Comparison of ENCODE assay signal across 17 cellular contexts in the genomic region with DNA sequence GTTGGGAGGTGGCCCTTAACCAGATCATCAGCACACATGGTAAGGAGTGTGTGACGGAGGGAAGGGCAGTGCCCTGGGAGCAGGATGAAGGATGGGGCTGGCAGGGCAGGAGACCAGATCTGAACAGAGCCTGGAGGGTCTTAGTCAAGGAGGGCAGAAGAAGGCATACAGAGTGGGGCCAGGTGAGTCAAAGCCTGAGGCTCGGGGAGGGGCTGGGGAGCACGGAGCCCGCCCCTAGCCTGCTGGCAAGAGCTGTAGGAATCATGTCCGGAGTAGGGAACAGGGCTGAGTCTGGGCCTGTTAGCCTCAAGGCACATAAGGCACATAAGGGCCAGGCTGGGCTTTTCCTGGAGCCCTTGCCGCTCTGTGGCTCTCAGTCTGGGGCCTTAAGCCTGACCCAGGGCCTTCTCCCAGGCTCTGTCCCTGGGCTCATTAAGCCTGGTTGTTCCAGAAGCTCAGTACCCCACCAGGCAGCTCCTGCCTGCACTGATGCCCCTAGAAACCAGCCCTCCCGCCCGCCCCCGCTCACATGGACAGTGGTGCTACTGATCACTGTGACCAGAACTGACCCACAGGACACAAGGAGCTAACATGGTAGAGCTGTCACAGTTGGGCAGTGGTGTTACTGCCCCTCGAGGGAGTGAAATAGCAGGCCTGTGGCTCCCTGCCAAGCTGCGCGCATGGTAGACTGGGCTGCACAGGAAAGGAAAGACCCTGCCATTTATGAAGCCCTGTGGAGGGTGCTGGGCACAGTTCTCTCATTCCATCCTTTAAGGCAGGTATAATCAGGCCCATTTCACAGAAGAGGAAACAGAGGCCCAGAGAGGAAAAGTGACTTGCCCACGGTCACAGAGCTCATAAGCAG. TPM values are rescaled to one million over a fixed set of nuclear protein-coding genes. Genes with fewer than 3 reads are reported as not detected.
DNase-seq lines count a peak whose midpoint lies in the region; ATAC-seq and TF ChIP-seq lines count a peak whose summit lies in the region.
"Had no signal": no experiment of that assay in that cellular context is flagged by ENCODE, and none has a peak within 500 bp of the region (broad histone marks: within the 10 kb centered on the region; RNA-seq: fewer than 3 reads in every experiment).

No MANE protein-coding gene starts in this region.

- H3K4me1 Mint-ChIP-seq in activated T-helper 1 cell treated with anti-CD3 and anti-CD28 coated beads, Interleukin-12 subunit alpha, Interleukin-12 subunit beta, Interleukin-2, Interleukin-4 antibody, amounts not matched to agents 30 ng/mL and 10 ng/mL and 1 ng/mL, durations not matched to agents 14 hours and 24 hours and 36 hours (ENCODE audit: low read depth), result peaks cover 28% of the 10 kb centered on the region
- H3K4me1 Mint-ChIP-seq in immature natural killer cell (peaks cover 28 to 41% of the 10 kb centered on the region in 2 donors), endodermal cell (no peaks in the 10 kb centered on the region)

- H3K4me3 ChIP-seq in right atrium auricular region (no peak overlapping the region), tibial nerve (no peak overlapping the region), endodermal cell (ENCODE audit: low read length) (no peak overlapping the region)
- H3K4me3 ChIP-seq: ascending aorta, mucosa of descending colon, psoas muscle, upper lobe of left lung had no signal

- WGBS in tibial nerve, 2 donors, result 68 to 72% methylated on average over 13 of the region's 13 CpGs
- WGBS in endodermal cell (ENCODE audit: insufficient coverage in 1 of 2, insufficient read length in 1 of 2), 2 experiments, result 88 to 94% methylated on average over 8 to 13 of the region's 13 CpGs

- peak overlapping the region; percentile 72 for H3K27ac Mint-ChIP-seq in activated T-helper 1 cell treated with anti-CD3 and anti-CD28 coated beads, Interleukin-12 subunit alpha, Interleukin-12 subunit beta, Interleukin-2, Interleukin-4 antibody, amounts not matched to agents 30 ng/mL and 10 ng/mL and 1 ng/mL, durations not matched to agents 14 hours and 24 hours and 36 hours
- H3K27ac Mint-ChIP-seq in immature natural killer cell, result peak overlapping the region in 5 of 6 donors; percentile 44 to 71 (median 58)
- no peak overlapping the region for H3K27ac Mint-ChIP-seq in endodermal cell

- H3K36me3 ChIP-seq in right atrium auricular region (no peaks in the 10 kb centered on the region), tibial nerve (no peaks in the 10 kb centered on the region), endodermal cell (ENCODE audit: control insufficient read depth, insufficient read depth, low read length) (no peaks in the 10 kb centered on the region)
- H3K36me3 ChIP-seq: ascending aorta had no signal

- H3K4me1 ChIP-seq in right atrium auricular region (peaks cover 0 to 19% of the 10 kb centered on the region in 2 donors), tibial nerve (peaks cover 3 to 50% (median 27%) of the 10 kb centered on the region in 4 donors), endodermal cell (ENCODE audit: control insufficient read depth, insufficient read depth, low read length) (no peaks in the 10 kb centered on the region)

- no peaks in the 10 kb centered on the region for H3K9me3 Mint-ChIP-seq in activated T-helper 1 cell treated with anti-CD3 and anti-CD28 coated beads, Interleukin-12 subunit alpha, Interleukin-12 subunit beta, Interleukin-2, Interleukin-4 antibody, amounts not matched to agents 30 ng/mL and 10 ng/mL and 1 ng/mL, durations not matched to agents 14 hours and 24 hours and 36 hours
- H3K9me3 Mint-ChIP-seq in immature natural killer cell (peaks cover 0 to 2% (median 0%) of the 10 kb centered on the region in 6 donors), endodermal cell (no peaks in the 10 kb centered on the region)

- TF ChIP-seq CTCF in right atrium auricular region (IDR thresholded peaks at IDR 0.05) (no peak), tibial nerve (IDR thresholded peaks at IDR 0.05) (no peak), endodermal cell (conservative IDR thresholded peaks at IDR 0.05) (no peak)

- H3K27ac ChIP-seq in right atrium auricular region (no peak overlapping the region), tibial nerve (peak overlapping the region in 3 of 4 donors; percentile 56 to 70 (median 62)), endodermal cell (ENCODE audit: low read depth, low read length) (no peak overlapping the region)
- H3K27ac ChIP-seq: ascending aorta, psoas muscle had no signal

- in situ Hi-C loops in KBM-7 (cut with MboI; ENCODE audit: low pct_unique_long_range_greater_than_20kb, low sequenced_read_pairs), result no loop called here

- H3K9me3 ChIP-seq in right atrium auricular region, result no peaks in the 10 kb centered on the region
- H3K9me3 ChIP-seq in tibial nerve, result no peaks in the 10 kb centered on the region
- H3K9me3 ChIP-seq in endodermal cell (ENCODE audit: control insufficient read depth, low read length), result no peaks in the 10 kb centered on the region
- H3K9me3 ChIP-seq: ascending aorta, mucosa of descending colon, psoas muscle, upper lobe of left lung had no signal

- H3K27me3 ChIP-seq in right atrium auricular region (no peaks in the 10 kb centered on the region), tibial nerve (no peaks in the 10 kb centered on the region), endodermal cell (ENCODE audit: control insufficient read depth, insufficient read depth, low read length, poor library complexity, severe bottlenecking) (no peaks in the 10 kb centered on the region)
- H3K27me3 ChIP-seq: ascending aorta, upper lobe of left lung had no signal

- TF ChIP-seq EP300 in tibial nerve (IDR thresholded peaks at IDR 0.05), result no peak

- DNase-seq in right atrium auricular region (ENCODE audit: low spot score), result peak; percentile 52
- DNase-seq in left ventricle myocardium superior, result no peak
- no peak for DNase-seq in activated T-helper 1 cell treated with anti-CD3 and anti-CD28 coated beads, Interleukin-12 subunit alpha, Interleukin-12 subunit beta, Interleukin-2, Interleukin-4 antibody, amounts not matched to agents 30 ng/mL and 10 ng/mL and 1 ng/mL, durations not matched to agents 14 hours and 24 hours and 36 hours (ENCODE audit: low spot score)
- DNase-seq in immature natural killer cell, result no peak
- no peak for DNase-seq in tibial nerve (ENCODE audit: low spot score in 2 of 2)
- DNase-seq in endodermal cell, result no peak
- DNase-seq in KBM-7, result no peak
- DNase-seq: AML-193, DND-41, psoas muscle, RPMI8226, T1000 had no signal

- intact Hi-C loops in left ventricle myocardium superior (cut with micrococcal nuclease), result no loop called here
- intact Hi-C loops in activated T-helper 1 cell treated with anti-CD3 and anti-CD28 coated beads, Interleukin-12 subunit alpha, Interleukin-12 subunit beta, Interleukin-2, Interleukin-4 antibody, amounts not matched to agents 30 ng/mL and 10 ng/mL and 1 ng/mL, durations not matched to agents 14 hours and 24 hours and 36 hours (cut with micrococcal nuclease), result no loop called here

- H3K27me3 Mint-ChIP-seq in activated T-helper 1 cell treated with anti-CD3 and anti-CD28 coated beads, Interleukin-12 subunit alpha, Interleukin-12 subunit beta, Interleukin-2, Interleukin-4 antibody, amounts not matched to agents 30 ng/mL and 10 ng/mL and 1 ng/mL, durations not matched to agents 14 hours and 24 hours and 36 hours (ENCODE audit: insufficient read depth), result no peaks in the 10 kb centered on the region
- peaks cover 0 to 3% (median 2%) of the 10 kb centered on the region in 3 donors for H3K27me3 Mint-ChIP-seq in immature natural killer cell (ENCODE audit: low read depth in 3 of 3)
- H3K27me3 Mint-ChIP-seq in endodermal cell (ENCODE audit: insufficient read depth), result peaks cover 5% of the 10 kb centered on the region

- no peak overlapping the region for H3K4me3 Mint-ChIP-seq in activated T-helper 1 cell treated with anti-CD3 and anti-CD28 coated beads, Interleukin-12 subunit alpha, Interleukin-12 subunit beta, Interleukin-2, Interleukin-4 antibody, amounts not matched to agents 30 ng/mL and 10 ng/mL and 1 ng/mL, durations not matched to agents 14 hours and 24 hours and 36 hours
- H3K4me3 Mint-ChIP-seq in immature natural killer cell (no peak overlapping the region), endodermal cell (no peak overlapping the region)

- no peak overlapping the region for H3K9ac ChIP-seq in endodermal cell (ENCODE audit: extremely low read depth, low read length, poor library complexity, severe bottlenecking)

- no peak for TF ChIP-seq POLR2A in tibial nerve (IDR thresholded peaks at IDR 0.05)

- peaks cover 21% of the 10 kb centered on the region for H3K36me3 Mint-ChIP-seq in activated T-helper 1 cell treated with anti-CD3 and anti-CD28 coated beads, Interleukin-12 subunit alpha, Interleukin-12 subunit beta, Interleukin-2, Interleukin-4 antibody, amounts not matched to agents 30 ng/mL and 10 ng/mL and 1 ng/mL, durations not matched to agents 14 hours and 24 hours and 36 hours (ENCODE audit: low read depth)
- H3K36me3 Mint-ChIP-seq in immature natural killer cell (peaks cover 0 to 19% (median 13%) of the 10 kb centered on the region in 3 donors), endodermal cell (ENCODE audit: low read depth) (no peaks in the 10 kb centered on the region)

- ATAC-seq in left ventricle myocardium superior (no peak), HG03432 (IDR thresholded peaks at IDR 0.05; ENCODE audit: unreplicated experiment) (no peak)
- ATAC-seq: mucosa of descending colon, psoas muscle had no signal

RNA-seq across cellular contexts. Expression of a gene that starts 14.6 kb away (rescaled TPM):
- 10 to 100 TPM in 1 of 2 donors, 1 to 10 TPM in 1; 2.3 to 11.1 TPM for total RNA-seq in right atrium auricular region
- 3.6 TPM for total RNA-seq in left ventricle myocardium superior
- total RNA-seq in activated T-helper 1 cell treated with anti-CD3 and anti-CD28 coated beads, Interleukin-12 subunit alpha, Interleukin-12 subunit beta, Interleukin-2, Interleukin-4 antibody, amounts not matched to agents 30 ng/mL and 10 ng/mL and 1 ng/mL, durations not matched to agents 14 hours and 24 hours and 36 hours, result 31.2 and 34.9 TPM in 2 replicates
- polyA plus RNA-seq in immature natural killer cell, result 100 to 1,000 TPM; 286 to 365 (median 342) TPM
- 10 to 100 TPM; 18.2 to 34.5 (median 23.8) TPM for total RNA-seq in tibial nerve
- 10 to 100 TPM in 1 of 2 donors, 1 to 10 TPM in 1; 9.3 to 11.4 TPM for total RNA-seq in endodermal cell
- 2.8 TPM for polyA plus RNA-seq in endodermal cell (2013, experiment 1 of 2)
- polyA plus RNA-seq in endodermal cell (2013, experiment 2 of 2), result 1.9 TPM
- total RNA-seq: frontal cortex had no signal

RNA-seq across cellular contexts. Expression of a gene that starts 32.3 kb away (rescaled TPM):
- total RNA-seq in right atrium auricular region (1 to 10 TPM; 5.1 to 8.0 TPM), left ventricle myocardium superior (9.8 TPM), tibial nerve (10 to 100 TPM; 10.1 to 17.8 (median 13.1) TPM), endodermal cell (10 to 100 TPM; 64.7 to 76.4 TPM)
- total RNA-seq in activated T-helper 1 cell treated with anti-CD3 and anti-CD28 coated beads, Interleukin-12 subunit alpha, Interleukin-12 subunit beta, Interleukin-2, Interleukin-4 antibody, amounts not matched to agents 30 ng/mL and 10 ng/mL and 1 ng/mL, durations not matched to agents 14 hours and 24 hours and 36 hours, result 74.2 and 76.4 TPM in 2 replicates
- polyA plus RNA-seq in immature natural killer cell, result 10 to 100 TPM; 11.6 to 17.8 (median 12.1) TPM
- polyA plus RNA-seq in endodermal cell (2013, experiment 1 of 2), result 43.9 TPM
- 42.6 TPM for polyA plus RNA-seq in endodermal cell (2013, experiment 2 of 2)

Comparison
In these comparisons a context has a peak if more than half of its experiments do, and no peak if none do; other contexts are left out.
1. H3K27ac ChIP-seq: peak in tibial nerve (3 of 4); none in right atrium auricular region (0 of 2) and endodermal cell (single experiment).